Comparison of ENCODE assay signal across 8 cellular contexts in the genomic region with DNA sequence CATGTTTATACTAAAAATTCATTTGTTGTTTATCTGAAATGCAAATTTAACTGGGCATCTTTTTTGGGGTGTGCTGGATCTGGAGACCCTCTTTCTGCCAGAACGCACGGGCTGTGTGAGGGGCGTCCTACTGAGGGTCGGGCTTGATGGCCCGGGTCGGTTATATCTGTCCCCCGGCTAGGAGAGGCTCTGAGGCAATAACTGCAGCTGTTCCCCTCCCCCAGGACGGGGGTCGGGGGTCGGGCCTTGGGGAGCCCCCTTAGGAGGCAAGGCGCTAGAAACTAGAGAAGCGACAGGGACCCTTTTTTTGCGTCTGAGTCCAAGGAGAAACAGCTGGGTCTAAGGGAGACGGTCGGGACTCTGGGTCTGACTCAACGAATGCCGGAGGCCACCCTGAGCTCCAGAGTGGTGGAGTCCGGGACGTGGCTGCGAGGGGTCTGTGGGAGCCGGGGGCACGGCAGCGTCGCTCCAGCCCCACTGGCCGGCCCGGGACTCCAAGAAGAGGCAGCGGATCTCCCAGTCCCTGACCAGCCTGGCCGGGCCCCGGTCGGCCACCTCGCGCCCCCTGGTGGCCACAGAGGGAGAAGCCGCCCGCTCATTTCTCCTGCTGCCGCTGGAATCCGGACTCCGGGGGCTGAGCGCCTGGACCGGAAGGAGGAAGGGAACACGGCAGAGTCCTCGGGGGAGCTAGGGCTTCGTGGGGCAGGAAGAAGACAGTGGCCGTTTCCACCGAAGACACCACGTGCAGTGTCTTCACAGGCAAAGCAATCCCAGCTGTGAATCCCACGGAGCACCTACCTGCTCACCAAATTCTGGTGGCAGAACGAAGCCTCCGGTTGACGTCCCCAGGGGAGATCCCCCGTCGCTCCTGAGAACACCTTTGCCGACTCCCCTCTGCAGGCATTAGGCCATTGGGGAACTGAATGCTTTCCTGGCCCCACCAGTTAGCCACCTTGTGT. TPM values are rescaled to one million over a fixed set of nuclear protein-coding genes. Genes with fewer than 3 reads are reported as not detected.
DNase-seq lines count a peak whose midpoint lies in the region; ATAC-seq and TF ChIP-seq lines count a peak whose summit lies in the region.

No MANE protein-coding gene starts in this region.

- H3K9me3 ChIP-seq in naive thymus-derived CD4-positive, alpha-beta T cell (ENCODE audit: control insufficient read depth in 2 of 3, low read length in 3 of 3): no peaks in the 10 kb centered on the region

- H3K27ac ChIP-seq in naive thymus-derived CD4-positive, alpha-beta T cell (ENCODE audit: low read depth, low read length): peak overlapping the region; percentile 67

- ATAC-seq in GM19324 (IDR thresholded peaks at IDR 0.05; ENCODE audit: low FRiP score, unreplicated experiment): peak; percentile 68
- ATAC-seq in activated T-cell treated with anti-CD3 and anti-CD28 coated beads, Interleukin-2, amount 50 U/mL, for 72 hours (replicated peaks in 1 of 2): peak; percentile 90 to 94
- peak; percentile 92 for ATAC-seq in naive thymus-derived CD4-positive, alpha-beta T cell

- CTCF ChIA-PET in naive thymus-derived CD4-positive, alpha-beta T cell (lab: Charles Lee): interaction anchor here (0.6 to 4.4 kb wide), 46 partner anchors 8 to 180 kb away, joined by 3 to 128 read pairs (median 5); partner anchors contain the start of gene SCML4

- no peaks in the 10 kb centered on the region for H3K27me3 Mint-ChIP-seq in activated T-cell treated with anti-CD3 and anti-CD28 coated beads, Interleukin-2, amount 50 U/mL, for 72 hours (ENCODE audit: low read depth)
- peaks cover 0 to 7% (median 0%) of the 10 kb centered on the region in 5 donors for H3K27me3 Mint-ChIP-seq in naive thymus-derived CD4-positive, alpha-beta T cell

- H3K4me1 ChIP-seq in naive thymus-derived CD4-positive, alpha-beta T cell (ENCODE audit: control insufficient read depth in 2 of 2, insufficient read depth in 2 of 2, low read length in 2 of 2): peaks cover 0 to 21% of the 10 kb centered on the region in 2 donors

- peak overlapping the region; percentile 85 to 86 for H3K4me3 Mint-ChIP-seq in activated T-cell treated with anti-CD3 and anti-CD28 coated beads, Interleukin-2, amount 50 U/mL, for 72 hours
- H3K4me3 Mint-ChIP-seq in naive thymus-derived CD4-positive, alpha-beta T cell: peak overlapping the region; percentile 73 to 91 (median 86)

- POLR2A ChIA-PET in naive thymus-derived CD4-positive, alpha-beta T cell (lab: Charles Lee): interaction anchor here (0.6 to 6.1 kb wide), 21 partner anchors 12 to 413 kb away, joined by 3 to 89 read pairs (median 5); partner anchors contain the start of genes SCML4 and SNX3

- intact Hi-C loops in naive thymus-derived CD4-positive, alpha-beta T cell (cut with micrococcal nuclease): loop anchor here (1.0 to 5.0 kb wide), 11 partner anchors 19 to 173 kb away; partner anchors contain the start of gene SCML4 (in 2 of the 2)

- H3K4me3 ChIP-seq in naive thymus-derived CD4-positive, alpha-beta T cell (ENCODE audit: low read length): peak overlapping the region; percentile 76

- H3K27ac Mint-ChIP-seq in activated T-cell treated with anti-CD3 and anti-CD28 coated beads, Interleukin-2, amount 50 U/mL, for 72 hours: no peak overlapping the region
- peak overlapping the region; percentile 68 to 95 (median 85) for H3K27ac Mint-ChIP-seq in naive thymus-derived CD4-positive, alpha-beta T cell

- H3K9me3 Mint-ChIP-seq in activated T-cell treated with anti-CD3 and anti-CD28 coated beads, Interleukin-2, amount 50 U/mL, for 72 hours: no peaks in the 10 kb centered on the region
- H3K9me3 Mint-ChIP-seq in naive thymus-derived CD4-positive, alpha-beta T cell: no peaks in the 10 kb centered on the region

- no peaks in the 10 kb centered on the region for H3K27me3 ChIP-seq in naive thymus-derived CD4-positive, alpha-beta T cell (ENCODE audit: control insufficient read depth in 2 of 2, insufficient read depth in 2 of 2, low read length in 2 of 2)

- H3K36me3 Mint-ChIP-seq in activated T-cell treated with anti-CD3 and anti-CD28 coated beads, Interleukin-2, amount 50 U/mL, for 72 hours (ENCODE audit: insufficient read depth in 2 of 2): no peaks in the 10 kb centered on the region
- H3K36me3 Mint-ChIP-seq in naive thymus-derived CD4-positive, alpha-beta T cell: peaks cover 0 to 3% (median 0%) of the 10 kb centered on the region in 5 donors

- H3K36me3 ChIP-seq in naive thymus-derived CD4-positive, alpha-beta T cell (ENCODE audit: control insufficient read depth in 2 of 3, insufficient read depth in 3 of 3, low read length in 3 of 3): no peaks in the 10 kb centered on the region

- peaks cover 31% of the 10 kb centered on the region for H3K4me1 Mint-ChIP-seq in activated T-cell treated with anti-CD3 and anti-CD28 coated beads, Interleukin-2, amount 50 U/mL, for 72 hours (ENCODE audit: low read depth)
- peaks cover 10 to 49% (median 26%) of the 10 kb centered on the region in 7 donors for H3K4me1 Mint-ChIP-seq in naive thymus-derived CD4-positive, alpha-beta T cell

- peak; percentile 61 to 73 for DNase-seq in AML-193 (lab: John Stamatoyannopoulos, UW)
- peak; percentile 86 for DNase-seq in HuH-7 (ENCODE audit: low spot score)
- peak; percentile 83 to 90 for DNase-seq in activated T-cell treated with anti-CD3 and anti-CD28 coated beads, Interleukin-2, amount 50 U/mL, for 72 hours
- DNase-seq in fibroblast of gingiva (ENCODE audit: low read depth): peak; percentile 70
- DNase-seq in naive thymus-derived CD4-positive, alpha-beta T cell: peak; percentile 66 to 88 (median 77)
- peak; percentile 63 for DNase-seq in stimulated activated CD8-positive, alpha-beta memory T cell treated with anti-CD3 and anti-CD28 coated beads, Interleukin-7, amount 100 ng/mL, for 48 hours (ENCODE audit: extremely low read depth in 1 of 2, low read depth in 1 of 2)

TF ChIP-seq in PFSK-1, 5 proteins besides CTCF, POLR2A, EP300 and RAD21:
- TF ChIP-seq POLR2AphosphoS5 (IDR thresholded peaks at IDR 0.05; ENCODE audit: low read depth, low read length) (no peak), FOXP2 (optimal IDR thresholded peaks at IDR 0.05; ENCODE audit: borderline replicate concordance, extremely low read depth, extremely low read length, insufficient read depth) (peak; percentile 35)

RNA-seq across cellular contexts. Expression of gene SCML4, which starts 24.0 kb away (rescaled TPM):
- polyA plus RNA-seq in PFSK-1 (2012; ENCODE audit: insufficient read length, low read depth): not detected
- total RNA-seq in activated T-cell treated with anti-CD3 and anti-CD28 coated beads, Interleukin-2, amount 50 U/mL, for 72 hours: 10 to 100 TPM in 1 of 2 donors, 1 to 10 TPM in 1; 9.7 to 13.9 TPM
- 10 to 100 TPM; 20.3 to 95.8 (median 63.3) TPM for total RNA-seq in naive thymus-derived CD4-positive, alpha-beta T cell
- 100 to 1,000 TPM in 1 of 2 donors, 10 to 100 TPM in 1; 66.1 to 108 TPM for polyA plus RNA-seq in naive thymus-derived CD4-positive, alpha-beta T cell

Comparison
In these comparisons a context has a peak if more than half of its experiments do, and no peak if none do; other contexts are left out.
1. Peak in every context shown above with its lines: DNase-seq, ATAC-seq, H3K4me3 ChIP-seq and H3K27ac ChIP-seq.